In genomic region chr22:21868651-21869050, GRCh38 we compare ENCODE assay signal across 1 cellular context.
A peak's percentile ranks its signal among the peaks of the same experiment; 100 is the strongest.
TF ChIP-seq lines count a peak whose summit lies in the region.

No MANE protein-coding gene starts in this region.

TF ChIP-seq in GM12878, 131 proteins besides CTCF, POLR2A, EP300 and RAD21:
- no peak for TF ChIP-seq MEF2A (IDR thresholded peaks at IDR 0.05; ENCODE audit: insufficient read depth, low read depth, low read length)
- 0 out of 2 replicates have a peak, but pooled peaks have one; percentile 6 for TF ChIP-seq ZBTB40 (IDR thresholded peaks at IDR 0.05; ENCODE audit: borderline replicate concordance)
TF ChIP-seq in GM12878: peak in this region for 1.
